7 cellular contexts compared by ENCODE assay signal in genomic region chr12:21794807-21795595, GRCh38. TPM values are rescaled to one million over a fixed set of nuclear protein-coding genes. Genes with fewer than 3 reads are reported as not detected.
"Had no signal": no experiment of that assay in that cellular context is flagged by ENCODE, and none has a peak within 500 bp of the region (broad histone marks: within the 10 kb centered on the region; RNA-seq: fewer than 3 reads in every experiment).

No MANE protein-coding gene starts in this region.

RNA-seq across cellular contexts. Expression of gene KCNJ8, which starts 20.5 kb away (rescaled TPM):
- total RNA-seq: activated CD4-positive, alpha-beta memory T cell treated with anti-CD3 and anti-CD28 coated beads, Interleukin-2, amount 10 ng/mL, durations not matched to agents 7 days and 5 days; activated CD4-positive, alpha-beta T cell treated with anti-CD3 and anti-CD28 coated beads, Interleukin-2, amount 10 ng/mL, durations not matched to agents 7 days and 5 days; activated naive CD4-positive, alpha-beta T cell treated with anti-CD3 and anti-CD28 coated beads, Interleukin-2, amount 50 U/mL, for 72 hours; activated naive CD8-positive, alpha-beta T cell treated with anti-CD3 and anti-CD28 coated beads, Interleukin-2, amount 10 ng/mL, durations not matched to agents 7 days and 5 days; activated T-cell treated with anti-CD3 and anti-CD28 coated beads, Interleukin-2, amount 50 U/mL, for 72 hours; foreskin keratinocyte; T-helper 2 cell treated with Interferon-gamma antibody and Interleukin-4, amounts not matched to agents 100 ng/mL and 5 ng/mL, for 36 hours had no signal
- polyA plus RNA-seq: foreskin keratinocyte had no signal
